In genomic region chr5:159990506-159990905, GRCh38 we compare ENCODE assay signal across 20 cellular contexts. TPM values are rescaled to one million over a fixed set of nuclear protein-coding genes. Genes with fewer than 3 reads are reported as not detected.
A peak's percentile ranks its signal among the peaks of the same experiment; 100 is the strongest.
DNase-seq lines count a peak whose midpoint lies in the region; ATAC-seq, FAIRE-seq and TF ChIP-seq lines count a peak whose summit lies in the region.
"Had no signal": no experiment of that assay in that cellular context is flagged by ENCODE, and none has a peak within 500 bp of the region (broad histone marks: within the 10 kb centered on the region; RNA-seq: fewer than 3 reads in every experiment).

No MANE protein-coding gene starts in this region.

- H3K27me3 ChIP-seq in DND-41 (ENCODE audit: insufficient read depth, low read length, poor library complexity), result no peaks in the 10 kb centered on the region
- H3K27me3 ChIP-seq in Karpas-422 (ENCODE audit: low read length), result peaks cover 2% of the 10 kb centered on the region; the same call in 1 of the 2 replicates

- H3K4me3 ChIP-seq in DND-41 (ENCODE audit: low read depth in 1 of 2, low read length in 2 of 2) (no peak overlapping the region), Karpas-422 (ENCODE audit: low read length) (no peak overlapping the region)

- peak; percentile 50; the same call in 1 of the 3 replicates for ATAC-seq in DND-41 (ENCODE audit: insufficient read depth, low read depth)
- ATAC-seq in GM19467 (IDR thresholded peaks at IDR 0.05; ENCODE audit: unreplicated experiment), result no peak
- ATAC-seq: esophagus mucosa had no signal

- H3K36me3 ChIP-seq in DND-41 (ENCODE audit: insufficient read depth, low read length), result no peaks in the 10 kb centered on the region
- H3K36me3 ChIP-seq in Karpas-422 (ENCODE audit: insufficient read depth, low read length), result no peaks in the 10 kb centered on the region

- H3K27me3 Mint-ChIP-seq in nephron (ENCODE audit: low read depth), result peaks cover 70% of the 10 kb centered on the region
- peaks cover 56% of the 10 kb centered on the region for H3K27me3 Mint-ChIP-seq in activated CD4-positive, alpha-beta T cell treated with anti-CD3 and anti-CD28 coated beads, Interleukin-2, amount 10 ng/mL, durations not matched to agents 7 days and 5 days

- H3K4me1 ChIP-seq in DND-41 (ENCODE audit: insufficient read depth, low read length) (no peaks in the 10 kb centered on the region), Karpas-422 (ENCODE audit: low read length) (peaks cover 3% of the 10 kb centered on the region; the same call in 1 of the 2 replicates)

- CTCF ChIA-PET in activated CD4-positive, alpha-beta T cell treated with anti-CD3 and anti-CD28 coated beads, Interleukin-2, amount 10 ng/mL, durations not matched to agents 7 days and 5 days (lab: Charles Lee), result interaction anchor here (1.2 kb wide), 1 partner anchor 46 kb away, joined by 3 read pairs; no protein-coding TSS in a partner anchor

- H3K79me2 ChIP-seq in DND-41 (ENCODE audit: insufficient read depth, low read length) (no peaks in the 10 kb centered on the region), Karpas-422 (ENCODE audit: low read length) (no peaks in the 10 kb centered on the region)

- no peaks in the 10 kb centered on the region for H3K36me3 Mint-ChIP-seq in nephron (ENCODE audit: low read depth)
- no peaks in the 10 kb centered on the region for H3K36me3 Mint-ChIP-seq in activated CD4-positive, alpha-beta T cell treated with anti-CD3 and anti-CD28 coated beads, Interleukin-2, amount 10 ng/mL, durations not matched to agents 7 days and 5 days (ENCODE audit: low read depth)

- POLR2A ChIA-PET in activated CD4-positive, alpha-beta T cell treated with anti-CD3 and anti-CD28 coated beads, Interleukin-2, amount 10 ng/mL, durations not matched to agents 7 days and 5 days (lab: Charles Lee), result no interaction called here

- H4K20me1 ChIP-seq in DND-41 (ENCODE audit: insufficient read depth, low read length), result no peaks in the 10 kb centered on the region
- no peaks in the 10 kb centered on the region for H4K20me1 ChIP-seq in Karpas-422 (ENCODE audit: insufficient read depth, low read depth, low read length)

- no peak for FAIRE-seq in GM19239 (lab: Jason Lieb, UNC)
- FAIRE-seq: H1, TTC549 had no signal

- peaks cover 10% of the 10 kb centered on the region for H3K9me3 Mint-ChIP-seq in nephron
- H3K9me3 Mint-ChIP-seq in activated CD4-positive, alpha-beta T cell treated with anti-CD3 and anti-CD28 coated beads, Interleukin-2, amount 10 ng/mL, durations not matched to agents 7 days and 5 days, result peaks cover 6% of the 10 kb centered on the region

- peaks cover 5% of the 10 kb centered on the region for H3K9me3 ChIP-seq in DND-41 (ENCODE audit: insufficient read depth, low read length, severe bottlenecking)
- no peaks in the 10 kb centered on the region for H3K9me3 ChIP-seq in Karpas-422 (ENCODE audit: low read length)

- H3K27ac Mint-ChIP-seq in nephron, result no peak overlapping the region
- H3K27ac Mint-ChIP-seq in activated CD4-positive, alpha-beta T cell treated with anti-CD3 and anti-CD28 coated beads, Interleukin-2, amount 10 ng/mL, durations not matched to agents 7 days and 5 days, result no peak overlapping the region
- H3K27ac Mint-ChIP-seq: CD8-positive, alpha-beta memory T cell; naive B cell had no signal

- H3K4me2 ChIP-seq in DND-41 (ENCODE audit: insufficient read depth, low read length), result no peak overlapping the region
- H3K4me2 ChIP-seq in Karpas-422 (ENCODE audit: low read depth, low read length, poor library complexity, severe bottlenecking), result no peak overlapping the region

- H2AFZ ChIP-seq in DND-41 (ENCODE audit: low read depth, low read length) (no peak overlapping the region), Karpas-422 (ENCODE audit: low read length) (no peak overlapping the region)

- no peak overlapping the region for H3K27ac ChIP-seq in DND-41 (ENCODE audit: low read length)
- H3K27ac ChIP-seq in Karpas-422 (ENCODE audit: low read length), result no peak overlapping the region

- H3K4me1 Mint-ChIP-seq in nephron, result no peaks in the 10 kb centered on the region
- H3K4me1 Mint-ChIP-seq in activated CD4-positive, alpha-beta T cell treated with anti-CD3 and anti-CD28 coated beads, Interleukin-2, amount 10 ng/mL, durations not matched to agents 7 days and 5 days, result peaks cover 3% of the 10 kb centered on the region

- no peaks in the 10 kb centered on the region for H3K9me2 ChIP-seq in Karpas-422 (replicated peaks; ENCODE audit: insufficient read depth, low read length)

- DNase-seq in DND-41, result no peak
- peak; percentile 48 for DNase-seq in Karpas-422
- DNase-seq in SW480 (ENCODE audit: low spot score), result peak; percentile 20
- no peak for DNase-seq in GM19239 (ENCODE audit: insufficient read length, low spot score)
- DNase-seq in activated CD4-positive, alpha-beta T cell treated with anti-CD3 and anti-CD28 coated beads, Interleukin-2, amount 10 ng/mL, durations not matched to agents 7 days and 5 days, result no peak
- DNase-seq in MV-4-11 (lab: John Stamatoyannopoulos, UW), result no peak
- DNase-seq: activated effector memory CD4-positive, alpha-beta T cell treated with anti-CD3 and anti-CD28 coated beads, Interleukin-2, amount 50 U/mL, for 16 hours; anterior cingulate cortex; CD8-positive, alpha-beta memory T cell; dermis blood vessel endothelial cell; naive B cell; NCI-H187; NCI-H774; retina; stimulated activated CD4-positive, alpha-beta T cell treated with anti-CD3 and anti-CD28 coated beads, Interleukin-2, amount 100 ng/mL, for 48 hours had no signal

- H3K4me3 Mint-ChIP-seq in nephron, result no peak overlapping the region
- no peak overlapping the region for H3K4me3 Mint-ChIP-seq in activated CD4-positive, alpha-beta T cell treated with anti-CD3 and anti-CD28 coated beads, Interleukin-2, amount 10 ng/mL, durations not matched to agents 7 days and 5 days
- H3K4me3 Mint-ChIP-seq: CD8-positive, alpha-beta memory T cell; naive B cell had no signal

- H3K9ac ChIP-seq in DND-41 (ENCODE audit: low read depth, low read length), result no peak overlapping the region
- no peak overlapping the region for H3K9ac ChIP-seq in Karpas-422 (ENCODE audit: low read length)

- peak; percentile 60 for TF ChIP-seq CTCF in DND-41 (IDR thresholded peaks at IDR 0.05; ENCODE audit: borderline replicate concordance, extremely low read depth, low read length, poor library complexity, severe bottlenecking)
- TF ChIP-seq CTCF in nephron (IDR thresholded peaks at IDR 0.05; ENCODE audit: unreplicated experiment in 3 of 3), result peak in 2 of 3 experiments; percentile 10 to 15

RNA-seq across cellular contexts. Expression of gene TTC1, which starts 18.4 kb away (rescaled TPM):
- total RNA-seq in Karpas-422 (2014; rRNA removed; shearing (Covaris generic); ENCODE audit: low replicate concordance), result 43.7 and 48.1 TPM in 2 replicates
- total RNA-seq in activated CD4-positive, alpha-beta T cell treated with anti-CD3 and anti-CD28 coated beads, Interleukin-2, amount 10 ng/mL, durations not matched to agents 7 days and 5 days, result 10 to 100 TPM; 46.9 to 57.2 TPM

Comparison
In these comparisons a context has a peak if more than half of its experiments do, and no peak if none do; other contexts are left out.
1. DNase-seq: peak in Karpas-422 (single experiment) and SW480 (single experiment); none in DND-41 (single experiment), GM19239 (single experiment), activated CD4-positive, alpha-beta T cell treated with anti-CD3 and anti-CD28 coated beads, Interleukin-2, amount 10 ng/mL, durations not matched to agents 7 days and 5 days (single experiment) and MV-4-11 (single experiment).